30 cellular contexts compared by ENCODE assay signal in genomic region chr2:26588576-26588975, GRCh38. TPM values are rescaled to one million over a fixed set of nuclear protein-coding genes. Genes with fewer than 3 reads are reported as not detected.
"Had no signal": no experiment of that assay in that cellular context is flagged by ENCODE, and none has a peak within 500 bp of the region (broad histone marks: within the 10 kb centered on the region; RNA-seq: fewer than 3 reads in every experiment).

No MANE protein-coding gene starts in this region.

- H3K4me1 ChIP-seq: adrenal gland, ascending aorta, left ventricle myocardium inferior, prostate gland had no signal

- H2AFZ ChIP-seq: hepatocyte, neural progenitor cell had no signal

- H3K79me2 ChIP-seq: hepatocyte had no signal

- H3K9ac ChIP-seq: neural progenitor cell had no signal

- H3K9me3 Mint-ChIP-seq: activated CD4-positive, alpha-beta T cell treated with anti-CD3 and anti-CD28 coated beads, Interleukin-2, amount 10 ng/mL, durations not matched to agents 24 days and 14 days; activated naive CD4-positive, alpha-beta T cell treated with anti-CD3 and anti-CD28 coated beads, Interleukin-2, amount 50 U/mL, for 24 hours; immature natural killer cell; neural progenitor cell; stimulated activated naive CD8-positive, alpha-beta T cell treated with anti-CD3 and anti-CD28 coated beads, Interleukin-15, Interleukin-2, amounts not matched to agents 100 ng/mL and 50 ng/mL, for 24 hours; T-helper 1 cell treated with Interleukin-12 subunit alpha and Interleukin-12 subunit beta and Interleukin-4 antibody, amounts not matched to agents 30 μg/mL and 1 μg/mL, for 36 hours had no signal

- H3K36me3 Mint-ChIP-seq: activated naive CD4-positive, alpha-beta T cell treated with anti-CD3 and anti-CD28 coated beads, Interleukin-2, amount 50 U/mL, for 24 hours; immature natural killer cell; naive thymus-derived CD4-positive, alpha-beta T cell; neural progenitor cell had no signal

- DNase-seq: activated CD4-positive, alpha-beta T cell treated with anti-CD3 and anti-CD28 coated beads, Interleukin-2, amount 10 ng/mL, durations not matched to agents 24 days and 14 days; activated CD8-positive, alpha-beta T cell treated with anti-CD3 and anti-CD28 coated beads, Interleukin-2, amount 10 ng/mL, durations not matched to agents 7 days and 5 days; activated gamma-delta T cell treated with Interleukin-2 at 50 U/mL for 16 hours; adrenal gland; brain microvascular endothelial cell; caudate nucleus; dermis blood vessel endothelial cell; effector memory CD4-positive, alpha-beta T cell; foreskin melanocyte; immature natural killer cell; kidney glomerular epithelial cell; left ventricle myocardium inferior; naive thymus-derived CD4-positive, alpha-beta T cell; stimulated activated CD4-positive, alpha-beta T cell treated with anti-CD3 and anti-CD28 coated beads, Interleukin-12 subunit alpha, Interleukin-12 subunit beta, amount 100 ng/mL, for 4 hours; stimulated activated CD4-positive, alpha-beta T cell treated with anti-CD3 and anti-CD28 coated beads, Interleukin-4, amount 100 ng/mL, for 4 hours; T1000; thyroid gland had no signal

- FAIRE-seq: endothelial cell of umbilical vein had no signal

- ATAC-seq: activated CD8-positive, alpha-beta T cell treated with anti-CD3 and anti-CD28 coated beads, Interleukin-2, amount 10 ng/mL, durations not matched to agents 7 days and 5 days; esophagus mucosa; naive thymus-derived CD4-positive, alpha-beta T cell had no signal

- H3K27me3 Mint-ChIP-seq: activated naive CD4-positive, alpha-beta T cell treated with anti-CD3 and anti-CD28 coated beads, Interleukin-2, amount 50 U/mL, for 24 hours had no signal

- H3K36me3 ChIP-seq: adrenal gland, ascending aorta, brain microvascular endothelial cell, left ventricle myocardium inferior, neural progenitor cell, prostate gland, thyroid gland had no signal

- H3K27ac Mint-ChIP-seq: activated CD4-positive, alpha-beta T cell treated with anti-CD3 and anti-CD28 coated beads, Interleukin-2, amount 10 ng/mL, durations not matched to agents 24 days and 14 days; activated CD8-positive, alpha-beta T cell treated with anti-CD3 and anti-CD28 coated beads, Interleukin-2, amount 10 ng/mL, durations not matched to agents 7 days and 5 days; activated naive CD4-positive, alpha-beta T cell treated with anti-CD3 and anti-CD28 coated beads, Interleukin-2, amount 50 U/mL, for 24 hours; immature natural killer cell; naive thymus-derived CD4-positive, alpha-beta T cell; neural progenitor cell; stimulated activated naive CD8-positive, alpha-beta T cell treated with anti-CD3 and anti-CD28 coated beads, Interleukin-15, Interleukin-2, amounts not matched to agents 100 ng/mL and 50 ng/mL, for 24 hours; T-helper 1 cell treated with Interleukin-12 subunit alpha and Interleukin-12 subunit beta and Interleukin-4 antibody, amounts not matched to agents 30 μg/mL and 1 μg/mL, for 36 hours had no signal

- H3K4me1 Mint-ChIP-seq: activated CD4-positive, alpha-beta T cell treated with anti-CD3 and anti-CD28 coated beads, Interleukin-2, amount 10 ng/mL, durations not matched to agents 24 days and 14 days; activated naive CD4-positive, alpha-beta T cell treated with anti-CD3 and anti-CD28 coated beads, Interleukin-2, amount 50 U/mL, for 24 hours; immature natural killer cell had no signal

- H3K27me3 ChIP-seq: adrenal gland, ascending aorta, thyroid gland had no signal

- H3K4me3 Mint-ChIP-seq: activated CD4-positive, alpha-beta T cell treated with anti-CD3 and anti-CD28 coated beads, Interleukin-2, amount 10 ng/mL, durations not matched to agents 24 days and 14 days; activated CD8-positive, alpha-beta T cell treated with anti-CD3 and anti-CD28 coated beads, Interleukin-2, amount 10 ng/mL, durations not matched to agents 7 days and 5 days; activated naive CD4-positive, alpha-beta T cell treated with anti-CD3 and anti-CD28 coated beads, Interleukin-2, amount 50 U/mL, for 24 hours; immature natural killer cell; naive thymus-derived CD4-positive, alpha-beta T cell; neural progenitor cell; stimulated activated naive CD8-positive, alpha-beta T cell treated with anti-CD3 and anti-CD28 coated beads, Interleukin-15, Interleukin-2, amounts not matched to agents 100 ng/mL and 50 ng/mL, for 24 hours; T-helper 1 cell treated with Interleukin-12 subunit alpha and Interleukin-12 subunit beta and Interleukin-4 antibody, amounts not matched to agents 30 μg/mL and 1 μg/mL, for 36 hours had no signal

- H3K4me3 ChIP-seq: adrenal gland, ascending aorta, hepatocyte, left ventricle myocardium inferior, neural progenitor cell, prostate gland, thyroid gland had no signal

- H3K27ac ChIP-seq: adrenal gland, ascending aorta, brain microvascular endothelial cell, hepatocyte, left ventricle myocardium inferior, neural progenitor cell, prostate gland, thyroid gland had no signal

- H3K4me2 ChIP-seq: hepatocyte, neural progenitor cell had no signal

- H3K9me3 ChIP-seq: adrenal gland, ascending aorta, left ventricle myocardium inferior, prostate gland, thyroid gland had no signal

RNA-seq across cellular contexts. Expression of gene CIB4, which starts 52.6 kb away (rescaled TPM):
- total RNA-seq: activated CD4-positive, alpha-beta T cell treated with anti-CD3 and anti-CD28 coated beads, Interleukin-2, amount 10 ng/mL, durations not matched to agents 24 days and 14 days; activated CD8-positive, alpha-beta T cell treated with anti-CD3 and anti-CD28 coated beads, Interleukin-2, amount 10 ng/mL, durations not matched to agents 7 days and 5 days; ascending aorta; dermis blood vessel endothelial cell; endothelial cell of umbilical vein; esophagus mucosa; hepatocyte; left ventricle myocardium inferior; lung microvascular endothelial cell; naive thymus-derived CD4-positive, alpha-beta T cell; osteoblast; skeletal muscle tissue; urinary bladder had no signal
- polyA plus RNA-seq: endothelial cell of umbilical vein; hepatocyte; immature natural killer cell; naive thymus-derived CD4-positive, alpha-beta T cell; urinary bladder had no signal
